In genomic region chr17:50866950-50867855, GRCh38 we compare ENCODE assay signal across 8 cellular contexts. TPM values are rescaled to one million over a fixed set of nuclear protein-coding genes. Genes with fewer than 3 reads are reported as not detected.
A peak's percentile ranks its signal among the peaks of the same experiment; 100 is the strongest.
DNase-seq lines count a peak whose midpoint lies in the region; ATAC-seq and TF ChIP-seq lines count a peak whose summit lies in the region.

No MANE protein-coding gene starts in this region.

- CTCF ChIA-PET in PC-9 (lab: Charles Lee): interaction anchor here (0.7 to 1.2 kb wide), 3 partner anchors 17 to 98 kb away, joined by 3 to 6 read pairs (median 5); no protein-coding TSS in a partner anchor

- BruUV-seq in PC-9 (replicated peaks; lab: Mats Ljungman, UMichigan): TSS peak; percentile 80

- peak; percentile 50 for ATAC-seq in GM21723 (IDR thresholded peaks at IDR 0.05; ENCODE audit: unreplicated experiment)
- peak; percentile 38 for ATAC-seq in activated T-cell treated with anti-CD3 and anti-CD28 coated beads, Interleukin-2, amount 50 U/mL, for 4 hours

- 0 out of 2 replicates have a peak, but pooled peaks have one; percentile 13 for TF ChIP-seq CTCF in PC-9 (conservative IDR thresholded peaks at IDR 0.05)

- H3K9me2 ChIP-seq in PC-9 (ENCODE audit: insufficient read depth): no peaks in the 10 kb centered on the region

- POLR2A ChIA-PET in PC-9 (lab: Charles Lee; ENCODE audit: unreplicated experiment): interaction anchor here (0.6 to 3.0 kb wide), 17 partner anchors 17 to 286 kb away, joined by 3 to 28 read pairs (median 6); partner anchors contain the start of gene NME1

- H3K9ac ChIP-seq in mucosa of rectum (ENCODE audit: low read depth in 1 of 2, low read length in 2 of 2): peak overlapping the region; percentile 98 to 100

- H3K4me1 ChIP-seq in PC-9 (replicated peaks; ENCODE audit: insufficient read depth) (peaks cover 43% of the 10 kb centered on the region), esophagus (ENCODE audit: control insufficient read depth in 2 of 2, insufficient read depth in 2 of 2, low read length in 1 of 2) (no peaks in the 10 kb centered on the region), mucosa of rectum (ENCODE audit: control insufficient read depth in 2 of 2, insufficient read depth in 2 of 2, low read length in 2 of 2) (peaks cover 6 to 20% of the 10 kb centered on the region in 2 donors)

- 0% methylated on average over 54 to 55 of the region's 55 CpGs for WGBS in esophagus, 2 donors

- no peaks in the 10 kb centered on the region for H3K9me3 Mint-ChIP-seq in activated T-cell treated with anti-CD3 and anti-CD28 coated beads, Interleukin-2, amount 50 U/mL, for 4 hours

- H3K27me3 Mint-ChIP-seq in activated T-cell treated with anti-CD3 and anti-CD28 coated beads, Interleukin-2, amount 50 U/mL, for 4 hours (ENCODE audit: low read depth): no peaks in the 10 kb centered on the region

- H3K27ac ChIP-seq in PC-9 (peak overlapping the region; percentile 95), esophagus (ENCODE audit: low read depth in 2 of 2, low read length in 1 of 2) (peak overlapping the region; percentile 98 to 100), mucosa of rectum (ENCODE audit: low read depth in 2 of 2, low read length in 2 of 2) (peak overlapping the region; percentile 100)

- peak overlapping the region; percentile 82 for H2AFZ ChIP-seq in PC-9

- no peaks in the 10 kb centered on the region for H3K9me3 ChIP-seq in PC-9 (ENCODE audit: insufficient read depth, low read depth)
- no peaks in the 10 kb centered on the region for H3K9me3 ChIP-seq in esophagus (ENCODE audit: control insufficient read depth in 2 of 2, insufficient read depth in 1 of 2, low read depth in 1 of 2, low read length in 1 of 2)
- no peaks in the 10 kb centered on the region for H3K9me3 ChIP-seq in mucosa of rectum (ENCODE audit: control insufficient read depth in 2 of 2, low read length in 2 of 2)

- peak overlapping the region; percentile 94 for H3K4me2 ChIP-seq in PC-9

- peak; percentile 91 for DNase-seq in DMS114 treated with DMSO at 0.1 percent for 48 hours (lab: John Stamatoyannopoulos, UW; ENCODE audit: unreplicated experiment)
- DNase-seq in KG1 (lab: John Stamatoyannopoulos, UW): peak; percentile 73
- peak; percentile 95 to 98 for DNase-seq in PC-9
- peak; percentile 66 for DNase-seq in activated T-cell treated with anti-CD3 and anti-CD28 coated beads, Interleukin-2, amount 50 U/mL, for 4 hours
- DNase-seq in stimulated activated CD8-positive, alpha-beta memory T cell treated with anti-CD3 and anti-CD28 coated beads, Interleukin-4, amount 100 ng/mL, for 4 hours (ENCODE audit: low read depth in 2 of 2, low spot score in 1 of 2): peak; percentile 49 to 55

- peaks cover 52% of the 10 kb centered on the region for H3F3A ChIP-seq in PC-9 (ENCODE audit: insufficient read depth, low read depth)

- peaks cover 58% of the 10 kb centered on the region for H3K4me1 Mint-ChIP-seq in activated T-cell treated with anti-CD3 and anti-CD28 coated beads, Interleukin-2, amount 50 U/mL, for 4 hours (ENCODE audit: low read depth)

- H3K4me3 ChIP-seq in PC-9 (peak overlapping the region; percentile 83), esophagus (ENCODE audit: low read depth in 1 of 2, low read length in 2 of 2) (peak overlapping the region; percentile 74 to 88), mucosa of rectum (ENCODE audit: low read length in 2 of 2) (peak overlapping the region; percentile 84 to 96)

- H3K36me3 Mint-ChIP-seq in activated T-cell treated with anti-CD3 and anti-CD28 coated beads, Interleukin-2, amount 50 U/mL, for 4 hours (ENCODE audit: insufficient read depth): peaks cover 6% of the 10 kb centered on the region

- peak overlapping the region; percentile 93 for H3K4me3 Mint-ChIP-seq in activated T-cell treated with anti-CD3 and anti-CD28 coated beads, Interleukin-2, amount 50 U/mL, for 4 hours

- peaks cover 32% of the 10 kb centered on the region for H4K20me1 ChIP-seq in PC-9 (ENCODE audit: insufficient read depth)

- intact Hi-C loops in PC-9 (cut with micrococcal nuclease; ENCODE audit: unreplicated experiment): loop anchor here (1.0 kb wide), 4 partner anchors 17 to 83 kb away; no protein-coding TSS in a partner anchor

- peaks cover 20% of the 10 kb centered on the region for H3K36me3 ChIP-seq in PC-9 (ENCODE audit: low read depth)
- peaks cover 0 to 5% of the 10 kb centered on the region in 2 donors for H3K36me3 ChIP-seq in esophagus (ENCODE audit: control insufficient read depth in 2 of 2, insufficient read depth in 2 of 2, low read length in 1 of 2)
- H3K36me3 ChIP-seq in mucosa of rectum (ENCODE audit: control insufficient read depth in 2 of 2, insufficient read depth in 2 of 2, low read length in 2 of 2): peaks cover 8 to 15% of the 10 kb centered on the region in 2 donors

- H3K27me3 ChIP-seq in PC-9 (ENCODE audit: insufficient read depth, low read depth): no peaks in the 10 kb centered on the region
- no peaks in the 10 kb centered on the region for H3K27me3 ChIP-seq in esophagus (ENCODE audit: control insufficient read depth in 1 of 2, insufficient read depth in 2 of 2, low read length in 2 of 2)
- H3K27me3 ChIP-seq in mucosa of rectum (ENCODE audit: control insufficient read depth in 2 of 2, insufficient read depth in 2 of 2, low read length in 2 of 2): no peaks in the 10 kb centered on the region

- peaks cover 57% of the 10 kb centered on the region for H3K79me2 ChIP-seq in PC-9 (ENCODE audit: low read depth)

RNA-seq across cellular contexts. Expression of gene TOB1, which starts 1.0 kb away (rescaled TPM):
- total RNA-seq in PC-9 (2021): 54.2 and 67.9 TPM in 2 replicates
- 10 to 100 TPM; 29.4 to 31.0 (median 30.9) TPM for total RNA-seq in activated T-cell treated with anti-CD3 and anti-CD28 coated beads, Interleukin-2, amount 50 U/mL, for 4 hours
- polyA plus RNA-seq in esophagus: 10 to 100 TPM; 32.7 to 52.9 TPM

RNA-seq across cellular contexts. Expression of gene WFIKKN2, which starts 31.8 kb away (rescaled TPM):
- total RNA-seq in PC-9 (2021): not detected in 2 replicates
- not detected for total RNA-seq in activated T-cell treated with anti-CD3 and anti-CD28 coated beads, Interleukin-2, amount 50 U/mL, for 4 hours
- under 1 TPM; 0.02 to 0.04 TPM for polyA plus RNA-seq in esophagus

Comparison
In these comparisons a context has a peak if more than half of its experiments do, and no peak if none do; other contexts are left out.
1. Peak in every context shown above with its lines: DNase-seq, ATAC-seq, H3K4me3 ChIP-seq and H3K27ac ChIP-seq.